In the genomic region with DNA sequence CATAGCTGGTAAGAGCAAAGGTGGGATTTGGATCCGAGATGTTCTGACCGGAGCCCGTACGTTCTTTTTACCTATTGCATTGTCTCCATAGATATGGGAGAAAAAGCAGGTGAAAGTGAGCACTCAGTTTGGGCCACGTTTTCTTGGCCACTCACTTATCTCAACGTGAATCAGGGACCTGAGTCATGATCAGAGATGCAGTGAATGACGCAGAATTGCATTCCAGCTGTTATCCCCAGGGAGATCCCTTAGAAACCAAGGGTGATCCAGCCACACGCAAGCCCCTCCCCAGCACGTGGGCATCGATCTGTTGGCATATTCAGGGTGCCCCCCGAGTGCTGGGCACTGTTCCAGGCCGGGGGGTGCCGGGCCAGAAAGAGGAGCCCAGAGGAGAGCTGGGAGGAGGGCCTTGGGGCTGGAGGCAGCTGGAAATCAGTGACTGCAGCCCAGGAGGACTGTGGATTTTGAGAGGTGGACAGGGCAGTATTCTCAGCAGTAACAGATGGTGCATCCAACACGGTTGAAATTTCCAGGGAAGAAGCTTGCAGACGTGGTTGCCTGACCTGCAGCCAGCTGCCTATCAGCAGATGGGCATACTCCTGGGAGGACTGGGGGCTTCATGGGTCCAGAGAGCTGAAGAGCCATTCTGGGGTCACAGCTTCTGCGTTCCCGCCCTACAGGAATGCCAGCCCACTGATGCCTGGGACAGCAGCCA, we compare ENCODE assay signal across 20 cellular contexts.
DNase-seq lines count a peak whose midpoint lies in the region; ATAC-seq, FAIRE-seq and TF ChIP-seq lines count a peak whose summit lies in the region.
"Had no signal": no experiment of that assay in that cellular context is flagged by ENCODE, and none has a peak within 500 bp of the region (broad histone marks: within the 10 kb centered on the region; RNA-seq: fewer than 3 reads in every experiment).

No MANE protein-coding gene starts in this region.

- no peak overlapping the region for H4K91ac ChIP-seq in mesenchymal stem cell (ENCODE audit: low read length)

- no peak overlapping the region for H2AK5ac ChIP-seq in mesenchymal stem cell (ENCODE audit: low read length, severe bottlenecking)

- peaks cover 15% of the 10 kb centered on the region for H3K36me3 Mint-ChIP-seq in activated CD4-positive, alpha-beta memory T cell treated with anti-CD3 and anti-CD28 coated beads, Interleukin-2, amount 10 ng/mL, durations not matched to agents 7 days and 5 days (ENCODE audit: low read depth)
- H3K36me3 Mint-ChIP-seq in CD14-positive monocyte = peaks cover 59 to 69% of the 10 kb centered on the region in 2 donors

- H3K9me3 ChIP-seq in mesenchymal stem cell (ENCODE audit: control insufficient read depth, low read length) (no peaks in the 10 kb centered on the region), kidney (ENCODE audit: control insufficient read depth in 1 of 2, low read length in 2 of 2) (no peaks in the 10 kb centered on the region)
- H3K9me3 ChIP-seq: gastrocnemius medialis, HAP-1 had no signal

- H3K23ac ChIP-seq in mesenchymal stem cell (ENCODE audit: low read length in 2 of 2) = no peak overlapping the region

- DNase-seq in AG20443 (ENCODE audit: low spot score) (peak; percentile 52), LHCN-M2 (ENCODE audit: low read depth) (peak; percentile 86), astrocyte of the hippocampus (ENCODE audit: low read depth, low spot score) (peak; percentile 74), mesenchymal stem cell (no peak), kidney (no peak), CD14-positive monocyte (ENCODE audit: low spot score) (no peak)
- DNase-seq in activated CD4-positive, alpha-beta memory T cell treated with anti-CD3 and anti-CD28 coated beads, Interleukin-2, amount 10 ng/mL, durations not matched to agents 7 days and 5 days = no peak
- DNase-seq: gastrocnemius medialis; GF-D8; NCI-H1105; NCI-H526 treated with DMSO at 0.1 percent for 48 hours; Right ventricle myocardium superior; stimulated activated CD4-positive, alpha-beta T cell treated with anti-CD3 and anti-CD28 coated beads, Interleukin-4, amount 100 ng/mL, for 4 hours; stimulated activated naive CD4-positive, alpha-beta T cell treated with Interleukin-2 at 50 U/mL for 16 hours had no signal

- H3K14ac ChIP-seq in mesenchymal stem cell (ENCODE audit: low read length in 2 of 2) = no peak overlapping the region

- no peak overlapping the region for H2AFZ ChIP-seq in mesenchymal stem cell (ENCODE audit: low read depth, low read length)

- no peak overlapping the region for H3K27ac ChIP-seq in mesenchymal stem cell (ENCODE audit: low read length, poor library complexity, severe bottlenecking)
- H3K27ac ChIP-seq in kidney (ENCODE audit: low read depth in 2 of 2, low read length in 2 of 2) = no peak overlapping the region
- H3K27ac ChIP-seq: C4-2B, gastrocnemius medialis had no signal

- H4K8ac ChIP-seq in mesenchymal stem cell (ENCODE audit: low read length) = no peak overlapping the region

- H3K4me1 ChIP-seq in mesenchymal stem cell (ENCODE audit: control insufficient read depth, insufficient read depth, low read depth, low read length) (no peaks in the 10 kb centered on the region), kidney (ENCODE audit: control insufficient read depth in 1 of 2, insufficient read depth in 1 of 2, low read depth in 1 of 2, low read length in 2 of 2) (no peaks in the 10 kb centered on the region)
- H3K4me1 ChIP-seq: HAP-1 had no signal

- POLR2A ChIA-PET in activated CD4-positive, alpha-beta memory T cell treated with anti-CD3 and anti-CD28 coated beads, Interleukin-2, amount 10 ng/mL, durations not matched to agents 7 days and 5 days (lab: Charles Lee) = no interaction called here

- no peaks in the 10 kb centered on the region for H3K9me3 Mint-ChIP-seq in activated CD4-positive, alpha-beta memory T cell treated with anti-CD3 and anti-CD28 coated beads, Interleukin-2, amount 10 ng/mL, durations not matched to agents 7 days and 5 days
- no peaks in the 10 kb centered on the region for H3K9me3 Mint-ChIP-seq in CD14-positive monocyte
- H3K9me3 Mint-ChIP-seq: activated naive CD4-positive, alpha-beta T cell treated with anti-CD3 and anti-CD28 coated beads, Interleukin-2, amount 50 U/mL, for 24 hours had no signal

- H3K79me1 ChIP-seq in mesenchymal stem cell (replicated peaks; ENCODE audit: low read length, poor library complexity, severe bottlenecking) = peaks cover 6% of the 10 kb centered on the region

- no peak overlapping the region for H3K4me3 Mint-ChIP-seq in activated CD4-positive, alpha-beta memory T cell treated with anti-CD3 and anti-CD28 coated beads, Interleukin-2, amount 10 ng/mL, durations not matched to agents 7 days and 5 days
- no peak overlapping the region for H3K4me3 Mint-ChIP-seq in CD14-positive monocyte
- H3K4me3 Mint-ChIP-seq: activated naive CD4-positive, alpha-beta T cell treated with anti-CD3 and anti-CD28 coated beads, Interleukin-2, amount 50 U/mL, for 24 hours had no signal

- H3K4me3 ChIP-seq in mesenchymal stem cell (ENCODE audit: insufficient read depth in 1 of 2, low read depth in 1 of 2, low read length in 2 of 2) (no peak overlapping the region), kidney (ENCODE audit: low read length in 2 of 2) (no peak overlapping the region)
- H3K4me3 ChIP-seq: gastrocnemius medialis, HAP-1 had no signal

- TF ChIP-seq CTCF in kidney (IDR thresholded peaks at IDR 0.05; ENCODE audit: borderline replicate concordance, extremely low read depth, insufficient read depth) (no peak), CD14-positive monocyte (IDR thresholded peaks at IDR 0.05) (no peak)

- no peak overlapping the region for H2BK15ac ChIP-seq in mesenchymal stem cell (ENCODE audit: low read depth, poor library complexity, severe bottlenecking)

- ATAC-seq in HG02973 (IDR thresholded peaks at IDR 0.05; ENCODE audit: unreplicated experiment) = no peak

- intact Hi-C loops in kidney (cut with DNase I) (no loop called here), CD14-positive monocyte (cut with micrococcal nuclease) (no loop called here)

- H3K9ac ChIP-seq in mesenchymal stem cell (ENCODE audit: low read length) = peak overlapping the region; percentile 2
- no peak overlapping the region for H3K9ac ChIP-seq in kidney (ENCODE audit: low read length in 2 of 2)

- CTCF ChIA-PET in activated CD4-positive, alpha-beta memory T cell treated with anti-CD3 and anti-CD28 coated beads, Interleukin-2, amount 10 ng/mL, durations not matched to agents 7 days and 5 days (lab: Charles Lee) = no interaction called here

- H2BK120ac ChIP-seq in mesenchymal stem cell (ENCODE audit: low read depth, low read length) = no peak overlapping the region

- H3K27me3 ChIP-seq in mesenchymal stem cell (ENCODE audit: control insufficient read depth in 1 of 2, insufficient read depth in 1 of 2, low read length in 2 of 2) = no peaks in the 10 kb centered on the region
- H3K27me3 ChIP-seq: gastrocnemius medialis had no signal

- no peak overlapping the region for H2BK5ac ChIP-seq in mesenchymal stem cell (ENCODE audit: low read depth, low read length, poor library complexity, severe bottlenecking)

- H3K36me3 ChIP-seq in mesenchymal stem cell (ENCODE audit: control insufficient read depth in 1 of 2, insufficient read depth in 2 of 2, low read depth in 1 of 2, low read length in 2 of 2) = peaks cover 43 to 50% of the 10 kb centered on the region in 2 experiments
- H3K36me3 ChIP-seq in kidney (ENCODE audit: control insufficient read depth in 1 of 2, insufficient read depth in 2 of 2, low read length in 2 of 2) = peaks cover 3 to 6% of the 10 kb centered on the region in 2 donors
- H3K36me3 ChIP-seq: HAP-1 had no signal

- no peak overlapping the region for H3K4ac ChIP-seq in mesenchymal stem cell (ENCODE audit: low read depth in 1 of 2, low read length in 2 of 2)

- no peak overlapping the region for H3K4me2 ChIP-seq in mesenchymal stem cell (ENCODE audit: low read length, poor library complexity, severe bottlenecking)

- WGBS in mesenchymal stem cell = 85% methylated on average over 17 of the region's 17 CpGs

- H2BK12ac ChIP-seq in mesenchymal stem cell (ENCODE audit: low read length in 2 of 2) = no peak overlapping the region

- no peak overlapping the region for H3K18ac ChIP-seq in mesenchymal stem cell (ENCODE audit: low read depth in 1 of 2, low read length in 2 of 2)

- H3K27me3 Mint-ChIP-seq in activated CD4-positive, alpha-beta memory T cell treated with anti-CD3 and anti-CD28 coated beads, Interleukin-2, amount 10 ng/mL, durations not matched to agents 7 days and 5 days = no peaks in the 10 kb centered on the region
- peaks cover 0 to 3% (median 0%) of the 10 kb centered on the region in 3 donors for H3K27me3 Mint-ChIP-seq in CD14-positive monocyte (ENCODE audit: low read depth in 3 of 3)
- H3K27me3 Mint-ChIP-seq: activated naive CD4-positive, alpha-beta T cell treated with anti-CD3 and anti-CD28 coated beads, Interleukin-2, amount 50 U/mL, for 24 hours had no signal

- no peak for FAIRE-seq in kidney (lab: Jason Lieb, UNC)
- FAIRE-seq: GM18507, keratinocyte had no signal

- no peak overlapping the region for H3K27ac Mint-ChIP-seq in activated CD4-positive, alpha-beta memory T cell treated with anti-CD3 and anti-CD28 coated beads, Interleukin-2, amount 10 ng/mL, durations not matched to agents 7 days and 5 days
- peak overlapping the region in 1 of 7 donors; percentile 64 for H3K27ac Mint-ChIP-seq in CD14-positive monocyte

- no peaks in the 10 kb centered on the region for H3K4me1 Mint-ChIP-seq in activated CD4-positive, alpha-beta memory T cell treated with anti-CD3 and anti-CD28 coated beads, Interleukin-2, amount 10 ng/mL, durations not matched to agents 7 days and 5 days
- no peaks in the 10 kb centered on the region for H3K4me1 Mint-ChIP-seq in CD14-positive monocyte
- H3K4me1 Mint-ChIP-seq: activated naive CD4-positive, alpha-beta T cell treated with anti-CD3 and anti-CD28 coated beads, Interleukin-2, amount 50 U/mL, for 24 hours had no signal

Comparison
In these comparisons a context has a peak if more than half of its experiments do, and no peak if none do; other contexts are left out.
1. DNase-seq: peak in AG20443 (single experiment), LHCN-M2 (single experiment) and astrocyte of the hippocampus (single experiment); none in mesenchymal stem cell (single experiment), kidney (single experiment), activated CD4-positive, alpha-beta memory T cell treated with anti-CD3 and anti-CD28 coated beads, Interleukin-2, amount 10 ng/mL, durations not matched to agents 7 days and 5 days (single experiment) and CD14-positive monocyte (single experiment).